21 cellular contexts compared by ENCODE assay signal in genomic region chr21:35603471-35603870, GRCh38.
DNase-seq lines count a peak whose midpoint lies in the region; ATAC-seq and TF ChIP-seq lines count a peak whose summit lies in the region.
"Had no signal": no experiment of that assay in that cellular context is flagged by ENCODE, and none has a peak within 500 bp of the region (broad histone marks: within the 10 kb centered on the region; RNA-seq: fewer than 3 reads in every experiment).

No MANE protein-coding gene starts in this region.

- intact Hi-C loops in posterior cingulate gyrus (cut with DNase I): no loop called here

- ATAC-seq in HG02973 (IDR thresholded peaks at IDR 0.05; ENCODE audit: unreplicated experiment) (no peak), GM19395 (IDR thresholded peaks at IDR 0.05; ENCODE audit: unreplicated experiment) (no peak)
- ATAC-seq: A549; activated CD8-positive, alpha-beta memory T cell treated with anti-CD3 and anti-CD28 coated beads, Interleukin-2, amount 10 ng/mL, durations not matched to agents 7 days and 5 days; gastroesophageal sphincter; stimulated activated naive CD8-positive, alpha-beta T cell treated with anti-CD3 and anti-CD28 coated beads, Interleukin-15, amount 100 ng/mL, for 72 hours; T-helper 17 cell had no signal

- no peaks in the 10 kb centered on the region for H3K27me3 ChIP-seq in AG04450 (ENCODE audit: control insufficient read depth, insufficient read depth, low read length)
- H3K27me3 ChIP-seq: colonic mucosa, upper lobe of left lung had no signal

- CTCF ChIA-PET in AG04450 (lab: Charles Lee): no interaction called here

- POLR2A ChIA-PET in AG04450 (lab: Yijun Ruan, JAX): no interaction called here

- no peak overlapping the region for H3K27ac ChIP-seq in AG04450 (ENCODE audit: low read depth, low read length)
- H3K27ac ChIP-seq: A549, colonic mucosa, gastroesophageal sphincter, GM23248, upper lobe of left lung had no signal

- no peaks in the 10 kb centered on the region for H3K9me3 ChIP-seq in AG04450 (ENCODE audit: control insufficient read depth, insufficient read depth, low read length)
- H3K9me3 ChIP-seq: A549, colonic mucosa, upper lobe of left lung had no signal

- no peak overlapping the region for H3K4me3 ChIP-seq in AG04450 (ENCODE audit: low read depth, low read length)
- H3K4me3 ChIP-seq in fibroblast of the aortic adventitia (ENCODE audit: low read depth, low read length): no peak overlapping the region
- H3K4me3 ChIP-seq: A549, colonic mucosa, gastroesophageal sphincter, GM23248, upper lobe of left lung had no signal

- peak; percentile 10; the same call in 1 of the 2 replicates for TF ChIP-seq CTCF in AG04450 (IDR thresholded peaks at IDR 0.05; ENCODE audit: low read depth, low read length)
- peak; percentile 11 for TF ChIP-seq CTCF in fibroblast of the aortic adventitia (IDR thresholded peaks at IDR 0.05; ENCODE audit: insufficient read depth, low read length)

- no peak for DNase-seq in AG04450 (ENCODE audit: low read depth, low spot score)
- DNase-seq in NCI-H1092 treated with DMSO at 0.1 percent for 48 hours (lab: John Stamatoyannopoulos, UW): peak; percentile 83
- peak; percentile 1 for DNase-seq in NCI-H748 treated with DMSO at 0.1 percent for 48 hours (lab: John Stamatoyannopoulos, UW)
- DNase-seq in fibroblast of the aortic adventitia (ENCODE audit: low read depth): no peak
- no peak for DNase-seq in posterior cingulate gyrus
- DNase-seq in HK-2 (ENCODE audit: unreplicated experiment): no peak
- DNase-seq: activated CD8-positive, alpha-beta memory T cell treated with anti-CD3 and anti-CD28 coated beads, Interleukin-2, amount 10 ng/mL, durations not matched to agents 7 days and 5 days; activated naive CD4-positive, alpha-beta T cell; anterior cingulate cortex; colonic mucosa; GM23248; mesenchymal stem cell; SHP77; stimulated activated CD4-positive, alpha-beta T cell treated with anti-CD3 and anti-CD28 coated beads, Interleukin-15, amount 100 ng/mL, for 24 hours; stimulated activated naive CD8-positive, alpha-beta T cell treated with anti-CD3 and anti-CD28 coated beads, Interleukin-15, amount 100 ng/mL, for 72 hours; T-helper 17 cell had no signal

Comparison
In these comparisons a context has a peak if more than half of its experiments do, and no peak if none do; other contexts are left out.
1. DNase-seq: peak in NCI-H1092 treated with DMSO at 0.1 percent for 48 hours (single experiment) and NCI-H748 treated with DMSO at 0.1 percent for 48 hours (single experiment); none in AG04450 (single experiment), fibroblast of the aortic adventitia (single experiment), posterior cingulate gyrus (0 of 10) and HK-2 (single experiment).